In genomic region chr14:33945329-33945728, GRCh38 we compare ENCODE assay signal across 16 cellular contexts. TPM values are rescaled to one million over a fixed set of nuclear protein-coding genes. Genes with fewer than 3 reads are reported as not detected.
DNase-seq lines count a peak whose midpoint lies in the region; ATAC-seq and TF ChIP-seq lines count a peak whose summit lies in the region.
"Had no signal": no experiment of that assay in that cellular context is flagged by ENCODE, and none has a peak within 500 bp of the region (broad histone marks: within the 10 kb centered on the region; RNA-seq: fewer than 3 reads in every experiment).

No MANE protein-coding gene starts in this region.

- H3K4me3 ChIP-seq in left ventricle myocardium inferior: no peak overlapping the region
- H3K4me3 ChIP-seq in heart right ventricle: no peak overlapping the region
- no peak overlapping the region for H3K4me3 ChIP-seq in HEK293 (ENCODE audit: low read depth, low read length)
- no peak overlapping the region for H3K4me3 ChIP-seq in esophagus muscularis mucosa
- H3K4me3 ChIP-seq: SK-N-MC had no signal

- no peaks in the 10 kb centered on the region for H3K9me3 ChIP-seq in left ventricle myocardium inferior (replicated peaks)
- H3K9me3 ChIP-seq in heart right ventricle: no peaks in the 10 kb centered on the region
- no peaks in the 10 kb centered on the region for H3K9me3 ChIP-seq in HEK293 (ENCODE audit: control insufficient read depth, insufficient read depth, low read depth, low read length)
- no peaks in the 10 kb centered on the region for H3K9me3 ChIP-seq in esophagus muscularis mucosa

- H3K4me1 ChIP-seq in left ventricle myocardium inferior (peaks cover 95% of the 10 kb centered on the region), heart right ventricle (peaks cover 5 to 89% (median 63%) of the 10 kb centered on the region in 9 donors), HEK293 (ENCODE audit: control insufficient read depth, insufficient read depth, low read length) (peaks cover 26% of the 10 kb centered on the region), esophagus muscularis mucosa (peaks cover 34 to 94% (median 87%) of the 10 kb centered on the region in 4 donors)

- POLR2A ChIA-PET in HEK293 (lab: Yijun Ruan, JAX): interaction anchor here (1.0 kb wide), 1 partner anchor 96 kb away, joined by 3 read pairs; no protein-coding TSS in a partner anchor

- ATAC-seq in heart right ventricle: no peak
- ATAC-seq: CD8-positive, alpha-beta T cell; Panc1; Right ventricle myocardium inferior had no signal

- DNase-seq in left ventricle myocardium inferior: no peak
- DNase-seq in heart right ventricle: no peak
- no peak for DNase-seq in esophagus muscularis mucosa (ENCODE audit: extremely low spot score)
- DNase-seq in nucleus accumbens (lab: John Stamatoyannopoulos, UW): no peak
- no peak for DNase-seq in pons (ENCODE audit: low spot score)
- DNase-seq in erythroblast (lab: John Stamatoyannopoulos, UW): no peak
- DNase-seq: ACHN; CD8-positive, alpha-beta T cell; DMS 273 treated with DMSO at 0.1 percent for 48 hours; Kasumi-1; NCI-H1417 treated with DMSO at 0.1 percent for 48 hours; NCI-H774 had no signal

- TF ChIP-seq POLR2A in esophagus muscularis mucosa (IDR thresholded peaks at IDR 0.05; ENCODE audit: low read depth) (no peak), erythroblast (IDR thresholded peaks at IDR 0.05; ENCODE audit: low read length) (no peak)

- WGBS in heart right ventricle, 2 donors: 62 to 70% methylated on average over 2 of the region's 2 CpGs
- WGBS in esophagus muscularis mucosa: 80% methylated on average over 2 of the region's 2 CpGs

- peak overlapping the region; percentile 16 for H3K27ac ChIP-seq in left ventricle myocardium inferior (replicated peaks)
- peak overlapping the region in 3 of 10 donors; percentile 1 to 9 (median 5) for H3K27ac ChIP-seq in heart right ventricle
- H3K27ac ChIP-seq in HEK293 (ENCODE audit: extremely low read depth, low read depth, low read length): no peak overlapping the region
- peak overlapping the region in 3 of 4 donors; percentile 45 to 84 (median 84) for H3K27ac ChIP-seq in esophagus muscularis mucosa (replicated peaks in 1 of 4)
- H3K27ac ChIP-seq: SK-N-MC had no signal

- no peak for TF ChIP-seq EP300 in esophagus muscularis mucosa (IDR thresholded peaks at IDR 0.05)

- intact Hi-C loops in left ventricle myocardium inferior (cut with micrococcal nuclease): loop anchor here (10.0 kb wide), 1 partner anchor 109 kb away; no protein-coding TSS in a partner anchor
- intact Hi-C loops in heart right ventricle (cut with DNase I): loop anchor here in 6 of 10 donors (5.0 to 10.0 kb wide), 7 partner anchors 91 to 279 kb away; no protein-coding TSS in a partner anchor
- intact Hi-C loops in esophagus muscularis mucosa (cut with DNase I): no loop called here

- H3K27me3 ChIP-seq in left ventricle myocardium inferior (ENCODE audit: low read depth) (no peaks in the 10 kb centered on the region), heart right ventricle (peaks cover 0 to 22% (median 0%) of the 10 kb centered on the region in 7 donors), esophagus muscularis mucosa (no peaks in the 10 kb centered on the region)

- H3K36me3 ChIP-seq in left ventricle myocardium inferior (no peaks in the 10 kb centered on the region), heart right ventricle (no peaks in the 10 kb centered on the region), HEK293 (ENCODE audit: control insufficient read depth in 2 of 2, insufficient read depth in 1 of 2, low read length in 2 of 2) (no peaks in the 10 kb centered on the region; a peak in 1 of 3 replicates), esophagus muscularis mucosa (no peaks in the 10 kb centered on the region)

- CTCF ChIA-PET in HEK293 (lab: Yijun Ruan, JAX): interaction anchor here (0.6 to 1.7 kb wide), 2 partner anchors 44 to 153 kb away, joined by 5 read pairs; no protein-coding TSS in a partner anchor

- no peak for TF ChIP-seq CTCF in left ventricle myocardium inferior (IDR thresholded peaks at IDR 0.05; ENCODE audit: borderline replicate concordance)
- TF ChIP-seq CTCF in heart right ventricle (IDR thresholded peaks at IDR 0.05): no peak
- TF ChIP-seq CTCF in HEK293 (tag by site-specific recombination; IDR thresholded peaks at IDR 0.05): no peak
- TF ChIP-seq CTCF in esophagus muscularis mucosa (IDR thresholded peaks at IDR 0.05): no peak

TF ChIP-seq in HEK293, 187 proteins besides CTCF, POLR2A, EP300 and RAD21:
- 0 out of 2 replicates have a peak, but pooled peaks have one; percentile 18 for TF ChIP-seq ZBTB17 (tag by site-specific recombination; IDR thresholded peaks at IDR 0.05)
- TF ChIP-seq, protein P1, sequence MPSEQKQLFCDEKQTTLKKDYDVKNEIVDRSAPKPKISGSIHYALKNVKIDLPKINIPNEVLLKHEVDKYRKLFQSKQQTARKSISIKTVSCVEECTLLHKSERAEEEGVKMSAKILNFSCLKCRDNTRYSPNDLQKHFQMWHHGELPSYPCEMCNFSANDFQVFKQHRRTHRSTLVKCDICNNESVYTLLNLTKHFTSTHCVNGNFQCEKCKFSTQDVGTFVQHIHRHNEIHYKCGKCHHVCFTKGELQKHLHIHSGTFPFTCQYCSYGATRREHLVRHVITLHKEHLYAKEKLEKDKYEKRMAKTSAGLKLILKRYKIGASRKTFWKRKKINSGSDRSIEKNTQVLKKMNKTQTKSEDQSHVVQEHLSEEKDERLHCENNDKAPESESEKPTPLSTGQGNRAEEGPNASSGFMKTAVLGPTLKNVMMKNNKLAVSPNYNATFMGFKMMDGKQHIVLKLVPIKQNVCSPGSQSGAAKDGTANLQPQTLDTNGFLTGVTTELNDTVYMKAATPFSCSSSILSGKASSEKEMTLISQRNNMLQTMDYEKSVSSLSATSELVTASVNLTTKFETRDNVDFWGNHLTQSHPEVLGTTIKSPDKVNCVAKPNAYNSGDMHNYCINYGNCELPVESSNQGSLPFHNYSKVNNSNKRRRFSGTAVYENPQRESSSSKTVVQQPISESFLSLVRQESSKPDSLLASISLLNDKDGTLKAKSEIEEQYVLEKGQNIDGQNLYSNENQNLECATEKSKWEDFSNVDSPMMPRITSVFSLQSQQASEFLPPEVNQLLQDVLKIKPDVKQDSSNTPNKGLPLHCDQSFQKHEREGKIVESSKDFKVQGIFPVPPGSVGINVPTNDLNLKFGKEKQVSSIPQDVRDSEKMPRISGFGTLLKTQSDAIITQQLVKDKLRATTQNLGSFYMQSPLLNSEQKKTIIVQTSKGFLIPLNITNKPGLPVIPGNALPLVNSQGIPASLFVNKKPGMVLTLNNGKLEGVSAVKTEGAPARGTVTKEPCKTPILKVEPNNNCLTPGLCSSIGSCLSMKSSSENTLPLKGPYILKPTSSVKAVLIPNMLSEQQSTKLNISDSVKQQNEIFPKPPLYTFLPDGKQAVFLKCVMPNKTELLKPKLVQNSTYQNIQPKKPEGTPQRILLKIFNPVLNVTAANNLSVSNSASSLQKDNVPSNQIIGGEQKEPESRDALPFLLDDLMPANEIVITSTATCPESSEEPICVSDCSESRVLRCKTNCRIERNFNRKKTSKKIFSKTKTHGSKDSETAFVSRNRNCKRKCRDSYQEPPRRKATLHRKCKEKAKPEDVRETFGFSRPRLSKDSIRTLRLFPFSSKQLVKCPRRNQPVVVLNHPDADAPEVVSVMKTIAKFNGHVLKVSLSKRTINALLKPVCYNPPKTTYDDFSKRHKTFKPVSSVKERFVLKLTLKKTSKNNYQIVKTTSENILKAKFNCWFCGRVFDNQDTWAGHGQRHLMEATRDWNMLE (tag by site-specific recombination; conservative IDR thresholded peaks at IDR 0.05; ENCODE audit: low read depth): 0 out of 2 replicates have a peak, but pooled peaks have one; percentile 10
- no peak for TF ChIP-seq ZNF623 (tag by site-specific recombination; IDR thresholded peaks at IDR 0.05)
- no peak for TF ChIP-seq KLF7 (tag by site-specific recombination; IDR thresholded peaks at IDR 0.05; ENCODE audit: borderline replicate concordance)
- peak; percentile 41; the same call in 1 of the 2 replicates for TF ChIP-seq YY1 (tag by site-specific recombination; IDR thresholded peaks at IDR 0.05)

RNA-seq across cellular contexts. Expression of gene EGLN3, which starts 5.5 kb away (rescaled TPM):
- 153 TPM for total RNA-seq in left ventricle myocardium inferior
- total RNA-seq in heart right ventricle: 100 to 1,000 TPM in 7 of 10 donors, 10 to 100 TPM in 3; 50.8 to 281 (median 169) TPM
- 100 to 1,000 TPM in 1 of 2 donors, 10 to 100 TPM in 1; 33.7 to 256 TPM for polyA plus RNA-seq in heart right ventricle
- 10 to 100 TPM; 24.0 to 41.1 (median 24.5) TPM for total RNA-seq in esophagus muscularis mucosa
